21 cellular contexts compared by ENCODE assay signal in the genomic region with DNA sequence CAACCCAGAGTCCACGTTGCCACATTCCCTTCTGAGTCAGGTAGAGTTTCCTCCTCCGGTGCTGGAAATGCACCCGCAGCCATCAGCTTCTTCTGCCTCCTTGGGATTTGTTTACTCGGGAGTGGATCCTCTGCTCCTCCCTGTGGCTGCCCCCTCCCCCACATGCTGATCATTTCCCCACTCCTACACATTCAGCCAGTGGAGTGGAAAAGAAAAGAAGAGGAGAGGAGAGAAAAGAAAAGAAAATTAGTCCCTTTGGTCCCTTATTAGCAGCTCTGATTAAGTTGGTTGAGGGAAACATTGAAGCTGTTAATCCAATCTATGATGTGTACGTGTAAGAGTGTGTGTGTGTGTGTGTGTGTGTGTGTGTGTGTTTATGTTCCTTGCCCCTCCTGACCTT. TPM values are rescaled to one million over a fixed set of nuclear protein-coding genes. Genes with fewer than 3 reads are reported as not detected.
"Had no signal": no experiment of that assay in that cellular context is flagged by ENCODE, and none has a peak within 500 bp of the region (broad histone marks: within the 10 kb centered on the region; RNA-seq: fewer than 3 reads in every experiment).

No MANE protein-coding gene starts in this region.

- H3K4me1 ChIP-seq: esophagus muscularis mucosa, gastrocnemius medialis, heart right ventricle, pancreas, prostate gland, tibial nerve had no signal

- H3K27me3 ChIP-seq: gastrocnemius medialis, pancreas, testis, tibial nerve had no signal

- H3K36me3 ChIP-seq: esophagus muscularis mucosa, gastrocnemius medialis, heart right ventricle, pancreas, prostate gland, tibial nerve had no signal

- H3K27ac ChIP-seq: epithelial cell of prostate, esophagus muscularis mucosa, gastrocnemius medialis, heart right ventricle, pancreas, prostate gland, testis, tibial nerve had no signal

- H3K4me3 ChIP-seq: esophagus muscularis mucosa, gastrocnemius medialis, heart right ventricle, lung, pancreas, prostate gland, testis, tibial nerve had no signal

- ATAC-seq: effector memory CD8-positive, alpha-beta T cell had no signal

- H3K9me3 Mint-ChIP-seq: effector memory CD8-positive, alpha-beta T cell; neural crest cell had no signal

- DNase-seq: cerebellar nuclear complex, occipital lobe had no signal

- H3K4me3 Mint-ChIP-seq: dendritic cell treated with granulocyte-macrophage colony-stimulating factor and Interleukin-4, amounts not matched to agents 40 ng/mL and 50 ng/mL, for 4 days; effector memory CD8-positive, alpha-beta T cell; naive thymus-derived CD4-positive, alpha-beta T cell; neural crest cell; stimulated activated effector memory CD8-positive, alpha-beta T cell treated with anti-CD3 and anti-CD28 coated beads, Interleukin-12 subunit alpha, Interleukin-12 subunit beta, amount 100 ng/mL, for 72 hours; stimulated activated naive CD8-positive, alpha-beta T cell treated with anti-CD3 and anti-CD28 coated beads, Interleukin-15, amount 100 ng/mL, for 72 hours had no signal

- H3K9me3 ChIP-seq: esophagus muscularis mucosa, gastrocnemius medialis, pancreas, prostate gland, testis, tibial nerve had no signal

- H3K27ac Mint-ChIP-seq: dendritic cell treated with granulocyte-macrophage colony-stimulating factor and Interleukin-4, amounts not matched to agents 40 ng/mL and 50 ng/mL, for 4 days; effector memory CD8-positive, alpha-beta T cell; naive thymus-derived CD4-positive, alpha-beta T cell; stimulated activated effector memory CD8-positive, alpha-beta T cell treated with anti-CD3 and anti-CD28 coated beads, Interleukin-12 subunit alpha, Interleukin-12 subunit beta, amount 100 ng/mL, for 72 hours; stimulated activated naive CD8-positive, alpha-beta T cell treated with anti-CD3 and anti-CD28 coated beads, Interleukin-15, amount 100 ng/mL, for 72 hours had no signal

- H3K4me1 Mint-ChIP-seq: neural crest cell; stimulated activated effector memory CD8-positive, alpha-beta T cell treated with anti-CD3 and anti-CD28 coated beads, Interleukin-12 subunit alpha, Interleukin-12 subunit beta, amount 100 ng/mL, for 72 hours; stimulated activated naive CD8-positive, alpha-beta T cell treated with anti-CD3 and anti-CD28 coated beads, Interleukin-15, amount 100 ng/mL, for 72 hours had no signal

- H3K36me3 Mint-ChIP-seq: stimulated activated effector memory CD8-positive, alpha-beta T cell treated with anti-CD3 and anti-CD28 coated beads, Interleukin-12 subunit alpha, Interleukin-12 subunit beta, amount 100 ng/mL, for 72 hours had no signal

RNA-seq across cellular contexts. Expression of a gene that starts 36.6 kb away (rescaled TPM):
- total RNA-seq: fibroblast of villous mesenchyme, heart right ventricle, left ventricle myocardium superior, mononuclear cell, neural crest cell, occipital lobe, subcutaneous adipose tissue, tibial nerve had no signal
- polyA plus RNA-seq: naive thymus-derived CD4-positive, alpha-beta T cell had no signal
